ENCODE assay signal across 29 cellular contexts in genomic region chr6:140398076-140398475, GRCh38.
"Had no signal": no experiment of that assay in that cellular context is flagged by ENCODE, and none has a peak within 500 bp of the region (broad histone marks: within the 10 kb centered on the region; RNA-seq: fewer than 3 reads in every experiment).

No MANE protein-coding gene starts in this region.

- H3K27ac ChIP-seq: ascending aorta, breast epithelium, cardiac muscle cell, coronary artery, esophagus muscularis mucosa, heart left ventricle had no signal

- ATAC-seq: activated CD4-positive, alpha-beta T cell treated with anti-CD3 and anti-CD28 coated beads for 36 hours; activated CD8-positive, alpha-beta memory T cell treated with anti-CD3 and anti-CD28 coated beads, Interleukin-2, amount 10 ng/mL, durations not matched to agents 7 days and 5 days; activated CD8-positive, alpha-beta T cell treated with anti-CD3 and anti-CD28 coated beads, Interleukin-2, amount 10 ng/mL, durations not matched to agents 7 days and 5 days; activated naive CD8-positive, alpha-beta T cell treated with anti-CD3 and anti-CD28 coated beads, Interleukin-2, amount 50 U/mL, for 24 hours; heart left ventricle had no signal

- DNase-seq: activated CD4-positive, alpha-beta memory T cell treated with anti-CD3 and anti-CD28 coated beads for 36 hours; activated CD4-positive, alpha-beta T cell treated with anti-CD3 and anti-CD28 coated beads for 36 hours; activated CD4-positive, alpha-beta T cell treated with anti-CD3 and anti-CD28 coated beads, Interleukin-2, amount 10 ng/mL, durations not matched to agents 24 days and 14 days; activated CD4-positive, CD25-positive, alpha-beta regulatory T cell; activated CD4-positive, CD25-positive, alpha-beta regulatory T cell treated with anti-CD3 and anti-CD28 coated beads, Interleukin-2, amount 50 U/mL, for 72 hours; activated CD8-positive, alpha-beta memory T cell treated with anti-CD3 and anti-CD28 coated beads, Interleukin-2, amount 10 ng/mL, durations not matched to agents 7 days and 5 days; activated CD8-positive, alpha-beta memory T cell treated with anti-CD3 and anti-CD28 coated beads, Interleukin-2, amount 50 U/mL, for 4 hours; activated CD8-positive, alpha-beta T cell treated with anti-CD3 and anti-CD28 coated beads, Interleukin-2, amount 10 ng/mL, durations not matched to agents 7 days and 5 days; activated effector memory CD4-positive, alpha-beta T cell treated with anti-CD3 and anti-CD28 coated beads, Interleukin-2, amount 50 U/mL, for 16 hours; activated naive CD4-positive, alpha-beta T cell treated with anti-CD3 and anti-CD28 coated beads for 36 hours; activated naive CD8-positive, alpha-beta T cell treated with anti-CD3 and anti-CD28 coated beads for 36 hours; activated naive CD8-positive, alpha-beta T cell treated with anti-CD3 and anti-CD28 coated beads, Interleukin-2, amount 50 U/mL, for 24 hours; activated T-cell treated with anti-CD3 and anti-CD28 coated beads, Interleukin-2, amount 50 U/mL, for 1 hour; activated T-cell treated with anti-CD3 and anti-CD28 coated beads, Interleukin-2, amount 50 U/mL, for 48 hours; central memory CD4-positive, alpha-beta T cell; cerebellar nuclear complex; dorsolateral prefrontal cortex; effector memory CD4-positive, alpha-beta T cell; endodermal cell; erythroblast; foreskin melanocyte; glutamatergic neuron; heart left ventricle; T-helper 2 cell had no signal

- H3K9me3 ChIP-seq: ascending aorta, breast epithelium, esophagus muscularis mucosa, heart left ventricle had no signal

- H3K4me1 ChIP-seq: ascending aorta, breast epithelium had no signal

- H3K27me3 ChIP-seq: ascending aorta, breast epithelium, cardiac muscle cell, dorsolateral prefrontal cortex, esophagus muscularis mucosa, heart left ventricle had no signal

- H3K36me3 ChIP-seq: ascending aorta, breast epithelium, cardiac muscle cell, esophagus muscularis mucosa, heart left ventricle had no signal

- H3K4me3 ChIP-seq: ascending aorta, breast epithelium, cardiac muscle cell, coronary artery, dorsolateral prefrontal cortex, esophagus muscularis mucosa, heart left ventricle had no signal
